ENCODE assay signal across 13 cellular contexts in the genomic region with DNA sequence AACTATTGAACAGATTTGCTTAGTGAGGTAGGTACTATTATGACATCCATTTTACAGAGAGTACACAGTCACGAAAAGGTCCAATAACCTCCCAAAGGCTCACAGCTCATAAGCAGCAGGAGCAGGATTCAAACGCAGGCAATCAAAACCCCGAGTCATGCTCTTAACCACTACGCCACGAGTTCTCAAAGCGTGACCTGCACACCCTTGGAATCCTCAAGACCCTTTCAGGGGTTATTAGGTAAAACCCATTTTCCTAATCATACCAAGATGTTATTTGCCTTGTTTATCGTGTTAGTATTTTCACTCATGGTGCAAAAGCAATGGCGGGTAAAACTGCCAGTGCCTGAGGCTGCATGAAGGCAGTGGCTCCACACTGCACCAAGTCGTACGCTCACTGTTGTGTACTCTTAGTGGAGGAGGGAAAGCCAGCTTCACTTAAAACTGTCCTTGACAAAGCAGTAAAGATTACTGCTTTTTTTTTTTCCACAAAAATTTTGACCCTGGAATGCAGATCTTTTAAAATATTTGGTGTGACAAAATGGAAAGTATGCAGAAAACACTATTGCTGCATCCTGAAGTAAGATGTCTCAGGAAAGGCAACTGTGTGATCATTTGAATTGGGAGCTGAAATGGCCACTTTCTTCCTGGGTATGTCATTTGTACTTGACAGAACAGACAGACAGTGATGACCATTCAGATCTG.
DNase-seq lines count a peak whose midpoint lies in the region; ATAC-seq and TF ChIP-seq lines count a peak whose summit lies in the region.
"Had no signal": no experiment of that assay in that cellular context is flagged by ENCODE, and none has a peak within 500 bp of the region (broad histone marks: within the 10 kb centered on the region; RNA-seq: fewer than 3 reads in every experiment).

No MANE protein-coding gene starts in this region.

- H3K27me3 ChIP-seq in breast epithelium (no peaks in the 10 kb centered on the region), SJSA1 (replicated peaks) (no peaks in the 10 kb centered on the region), smooth muscle cell (ENCODE audit: low read depth) (no peaks in the 10 kb centered on the region), prostate gland (replicated peaks; ENCODE audit: insufficient read depth) (no peaks in the 10 kb centered on the region)
- H3K27me3 ChIP-seq: esophagus squamous epithelium, neutrophil had no signal

- DNase-seq in MCF 10A (ENCODE audit: unreplicated experiment) = peak; percentile 47
- DNase-seq in breast epithelium (ENCODE audit: low spot score in 2 of 2) = no peak
- peak in 1 of 2 experiments; percentile 62 for DNase-seq in SJSA1 (ENCODE audit: low read depth in 1 of 2, low spot score in 2 of 2)
- DNase-seq in fibroblast of gingiva (ENCODE audit: low read depth) = peak; percentile 78
- no peak for DNase-seq in smooth muscle cell (lab: John Stamatoyannopoulos, UW; ENCODE audit: unreplicated experiment)
- DNase-seq in prostate gland (ENCODE audit: low spot score) = no peak
- DNase-seq: esophagus squamous epithelium, T-cell had no signal

- no peak overlapping the region for H3K4me3 ChIP-seq in breast epithelium
- no peak overlapping the region for H3K4me3 ChIP-seq in SJSA1
- H3K4me3 ChIP-seq in smooth muscle cell = no peak overlapping the region
- no peak overlapping the region for H3K4me3 ChIP-seq in prostate gland
- H3K4me3 ChIP-seq: coronary artery, esophagus squamous epithelium, lung had no signal

- TSS peak; percentile 31 for BruUV-seq in MCF 10A (replicated peaks; lab: Mats Ljungman, UMichigan)

- peaks cover 67% of the 10 kb centered on the region for H3K4me1 Mint-ChIP-seq in MCF 10A (ENCODE audit: insufficient read depth, unreplicated experiment)
- H3K4me1 Mint-ChIP-seq: T-cell had no signal

- 69% methylated on average over 10 of the region's 10 CpGs for WGBS in smooth muscle cell (ENCODE audit: low lambda C conversion rate)
- WGBS in prostate gland = 91% methylated on average over 10 of the region's 10 CpGs

- no peak for ATAC-seq in GM18868 (IDR thresholded peaks at IDR 0.05; ENCODE audit: unreplicated experiment)
- ATAC-seq in GM19035 (IDR thresholded peaks at IDR 0.05; ENCODE audit: unreplicated experiment) = no peak
- ATAC-seq: T-cell had no signal

- no peak for TF ChIP-seq CTCF in MCF 10A (IDR thresholded peaks at IDR 0.05; ENCODE audit: unreplicated experiment)
- no peak for TF ChIP-seq CTCF in breast epithelium (IDR thresholded peaks at IDR 0.05)
- TF ChIP-seq CTCF in smooth muscle cell (IDR thresholded peaks at IDR 0.05; ENCODE audit: borderline replicate concordance, insufficient read depth, poor library complexity, severe bottlenecking) = no peak
- TF ChIP-seq CTCF in prostate gland (IDR thresholded peaks at IDR 0.05) = no peak

- H3K9ac ChIP-seq in smooth muscle cell (ENCODE audit: low read depth) = peak overlapping the region; percentile 9

- peaks cover 86% of the 10 kb centered on the region for H3K79me2 ChIP-seq in smooth muscle cell (ENCODE audit: low read depth)

- CTCF ChIA-PET in MCF 10A (lab: Yijun Ruan, JAX) = interaction anchor here (0.8 to 1.8 kb wide), 4 partner anchors 9 to 215 kb away, joined by 3 to 9 read pairs (median 4); no protein-coding TSS in a partner anchor

- H2AFZ ChIP-seq in smooth muscle cell (ENCODE audit: low read depth) = no peak overlapping the region

- no peak overlapping the region for H3K27ac ChIP-seq in breast epithelium
- H3K27ac ChIP-seq in SJSA1 = peak overlapping the region; percentile 74
- H3K27ac ChIP-seq in smooth muscle cell (ENCODE audit: low read depth) = peak overlapping the region; percentile 84
- no peak overlapping the region for H3K27ac ChIP-seq in prostate gland
- H3K27ac ChIP-seq: coronary artery, neutrophil had no signal

- peak overlapping the region; percentile 24 for H3K4me2 ChIP-seq in smooth muscle cell

- TF ChIP-seq POLR2A in breast epithelium (IDR thresholded peaks at IDR 0.05) (no peak), prostate gland (IDR thresholded peaks at IDR 0.05) (no peak)

- H3K36me3 Mint-ChIP-seq in MCF 10A (ENCODE audit: insufficient read depth, unreplicated experiment) = peaks cover 22% of the 10 kb centered on the region
- H3K36me3 Mint-ChIP-seq: T-cell had no signal

- H3F3A ChIP-seq in smooth muscle cell (ENCODE audit: low read depth) = peaks cover 39% of the 10 kb centered on the region

- intact Hi-C loops in MCF 10A (cut with micrococcal nuclease) (loop anchor here (1.0 to 2.0 kb wide), 2 partner anchors 52 to 68 kb away; no protein-coding TSS in a partner anchor), breast epithelium (cut with DNase I; ENCODE audit: low total_unique reads) (no loop called here), prostate gland (cut with DNase I) (no loop called here)

- no peaks in the 10 kb centered on the region for H3K27me3 Mint-ChIP-seq in MCF 10A (ENCODE audit: insufficient read depth, unreplicated experiment)

- H3K36me3 ChIP-seq in breast epithelium = no peaks in the 10 kb centered on the region
- peaks cover 6% of the 10 kb centered on the region for H3K36me3 ChIP-seq in SJSA1
- no peaks in the 10 kb centered on the region for H3K36me3 ChIP-seq in smooth muscle cell (ENCODE audit: low read depth)
- no peaks in the 10 kb centered on the region for H3K36me3 ChIP-seq in prostate gland
- H3K36me3 ChIP-seq: esophagus squamous epithelium, neutrophil had no signal

- peak overlapping the region; percentile 99 for H3K27ac Mint-ChIP-seq in MCF 10A (ENCODE audit: low read depth, unreplicated experiment)
- H3K27ac Mint-ChIP-seq: T-cell had no signal

- POLR2A ChIA-PET in MCF 10A (lab: Yijun Ruan, JAX) = interaction anchor here (0.5 to 10.1 kb wide), 19 partner anchors 11 to 211 kb away, joined by 3 to 128 read pairs (median 4); a partner anchor contains a TSS

- no peaks in the 10 kb centered on the region for H3K4me1 ChIP-seq in breast epithelium
- peaks cover 78% of the 10 kb centered on the region for H3K4me1 ChIP-seq in SJSA1 (replicated peaks)
- peaks cover 37% of the 10 kb centered on the region for H3K4me1 ChIP-seq in smooth muscle cell (ENCODE audit: low read depth)
- no peaks in the 10 kb centered on the region for H3K4me1 ChIP-seq in prostate gland (replicated peaks)

- H4K20me1 ChIP-seq in smooth muscle cell (ENCODE audit: low read depth) = peaks cover 98% of the 10 kb centered on the region

- peak overlapping the region; percentile 47 for H3K4me3 Mint-ChIP-seq in MCF 10A (ENCODE audit: unreplicated experiment)
- H3K4me3 Mint-ChIP-seq: T-cell had no signal

- H3K9me3 Mint-ChIP-seq in MCF 10A (ENCODE audit: unreplicated experiment) = peaks cover 4% of the 10 kb centered on the region
- H3K9me3 Mint-ChIP-seq: T-cell had no signal

- H3K9me3 ChIP-seq in breast epithelium = no peaks in the 10 kb centered on the region
- H3K9me3 ChIP-seq in SJSA1 (replicated peaks) = no peaks in the 10 kb centered on the region
- no peaks in the 10 kb centered on the region for H3K9me3 ChIP-seq in smooth muscle cell (replicated peaks; ENCODE audit: low read depth)
- H3K9me3 ChIP-seq in prostate gland = no peaks in the 10 kb centered on the region
- H3K9me3 ChIP-seq: esophagus squamous epithelium, neutrophil had no signal

Comparison
In these comparisons a context has a peak if more than half of its experiments do, and no peak if none do; other contexts are left out.
1. DNase-seq: peak in MCF 10A (single experiment) and fibroblast of gingiva (single experiment); none in breast epithelium (0 of 2), smooth muscle cell (single experiment) and prostate gland (single experiment).
2. H3K27ac ChIP-seq: peak in SJSA1 (single experiment) and smooth muscle cell (single experiment); none in breast epithelium (0 of 2) and prostate gland (0 of 2).